ENCODE assay signal across 23 cellular contexts in genomic region chr6:71035871-71036270, GRCh38.
"Had no signal": no experiment of that assay in that cellular context is flagged by ENCODE, and none has a peak within 500 bp of the region (broad histone marks: within the 10 kb centered on the region; RNA-seq: fewer than 3 reads in every experiment).

No MANE protein-coding gene starts in this region.

- H3K27ac Mint-ChIP-seq: endodermal cell; memory B cell; naive B cell; nephron; stimulated activated memory B cell treated with anti-CD40 and anti-IgM and Interleukin-4, amounts not matched to agents 10 μg/mL and 1 μg/mL and 100 μg/mL, for 72 hours; stimulated activated naive CD8-positive, alpha-beta T cell treated with anti-CD3 and anti-CD28 coated beads, Interleukin-15, Interleukin-2, amounts not matched to agents 100 ng/mL and 50 ng/mL, for 24 hours had no signal

- ATAC-seq: left cardiac atrium; lower lobe of right lung; sciatic nerve; stimulated activated memory B cell treated with anti-CD40 and anti-IgM and Interleukin-4, amounts not matched to agents 10 μg/mL and 1 μg/mL and 100 μg/mL, for 72 hours; upper lobe of right lung had no signal

- H3K4me1 Mint-ChIP-seq: memory B cell; naive B cell; stimulated activated memory B cell treated with anti-CD40 and anti-IgM and Interleukin-4, amounts not matched to agents 10 μg/mL and 1 μg/mL and 100 μg/mL, for 72 hours had no signal

- H3K9me3 Mint-ChIP-seq: nephron; stimulated activated memory B cell treated with anti-CD40 and anti-IgM and Interleukin-4, amounts not matched to agents 10 μg/mL and 1 μg/mL and 100 μg/mL, for 72 hours; stimulated activated naive CD8-positive, alpha-beta T cell treated with anti-CD3 and anti-CD28 coated beads, Interleukin-15, Interleukin-2, amounts not matched to agents 100 ng/mL and 50 ng/mL, for 24 hours had no signal

- DNase-seq: cerebellar nuclear complex; colonic mucosa; dermis blood vessel endothelial cell; effector CD4-positive, alpha-beta T cell; endodermal cell; erythroblast; left cardiac atrium; left ventricle myocardium inferior; lower lobe of right lung; naive B cell; posterior cingulate gyrus; spleen; stimulated activated CD4-positive, alpha-beta T cell treated with anti-CD3 and anti-CD28 coated beads, Interleukin-15, amount 100 ng/mL, for 24 hours; stimulated activated CD4-positive, alpha-beta T cell treated with anti-CD3 and anti-CD28 coated beads, Interleukin-1b, Interleukin-23, amount 100 ng/mL, for 48 hours; stimulated activated CD4-positive, alpha-beta T cell treated with anti-CD3 and anti-CD28 coated beads, Interleukin-4, amount 100 ng/mL, for 24 hours; testis; upper lobe of right lung had no signal

- H3K4me3 Mint-ChIP-seq: endodermal cell; memory B cell; naive B cell; nephron; stimulated activated memory B cell treated with anti-CD40 and anti-IgM and Interleukin-4, amounts not matched to agents 10 μg/mL and 1 μg/mL and 100 μg/mL, for 72 hours; stimulated activated naive CD8-positive, alpha-beta T cell treated with anti-CD3 and anti-CD28 coated beads, Interleukin-15, Interleukin-2, amounts not matched to agents 100 ng/mL and 50 ng/mL, for 24 hours had no signal

- H3K4me3 ChIP-seq: colonic mucosa, left ventricle myocardium inferior, lower lobe of right lung, spleen, testis, tibial nerve, upper lobe of right lung had no signal

- H3K36me3 Mint-ChIP-seq: memory B cell; naive B cell; stimulated activated memory B cell treated with anti-CD40 and anti-IgM and Interleukin-4, amounts not matched to agents 10 μg/mL and 1 μg/mL and 100 μg/mL, for 72 hours had no signal
